1 cellular context compared by ENCODE assay signal in the genomic region with DNA sequence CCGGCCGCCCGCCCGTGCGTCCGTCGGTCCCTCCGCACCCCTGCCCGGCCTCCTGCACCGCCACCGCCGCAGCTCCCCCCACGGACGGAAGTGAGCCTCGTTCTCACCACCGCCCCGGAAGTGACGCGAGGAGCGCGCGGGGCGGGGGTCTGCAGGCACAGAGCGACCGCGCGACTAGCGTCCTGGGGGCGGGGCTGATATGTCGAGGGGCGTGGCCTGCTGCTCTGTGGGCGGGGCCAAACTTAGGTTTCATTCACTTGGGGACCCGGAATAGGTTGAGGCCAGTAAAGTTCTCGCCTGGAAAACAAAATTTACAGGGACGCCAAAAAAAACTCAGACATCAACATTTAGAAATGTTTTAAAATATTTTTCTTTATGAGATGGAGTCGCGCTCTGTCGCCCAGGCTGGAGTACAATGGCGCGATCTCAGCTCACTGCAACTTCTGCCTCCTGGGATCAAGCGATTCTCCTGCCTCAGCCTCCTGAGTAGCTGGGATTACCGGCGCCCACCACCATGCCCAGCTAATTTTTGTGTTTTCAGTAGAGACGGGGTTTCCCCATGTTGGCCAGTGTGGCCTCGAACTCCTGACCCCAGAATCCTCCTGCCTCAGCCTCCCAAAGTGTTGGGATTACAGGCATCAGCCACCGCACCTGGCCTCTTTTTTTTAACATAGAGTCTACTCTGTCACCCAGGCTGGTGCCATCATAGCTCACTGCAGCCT.
TF ChIP-seq lines count a peak whose summit lies in the region.
"Not testable (repeated sequence)": the region's sequence is repeated elsewhere in the genome, so short reads cannot be mapped to it uniquely, and the experiment has no call there.

Gene ABHD17A, minus strand, starts transcription at position 99 of the 722 bp plus-strand sequence. CDS start 3,930 bp downstream, outside the sequence.

TF ChIP-seq in HepG2, 621 proteins besides CTCF, POLR2A, EP300 and RAD21 (continued from another document and continues in another):
- TF ChIP-seq, protein P1, sequence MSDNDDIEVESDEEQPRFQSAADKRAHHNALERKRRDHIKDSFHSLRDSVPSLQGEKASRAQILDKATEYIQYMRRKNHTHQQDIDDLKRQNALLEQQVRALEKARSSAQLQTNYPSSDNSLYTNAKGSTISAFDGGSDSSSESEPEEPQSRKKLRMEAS (IDR thresholded peaks at IDR 0.05), result 0 out of 2 replicates have a peak, but pooled peaks have one; percentile 19
- TF ChIP-seq IRF9 (CRISPR knock-in tag; IDR thresholded peaks at IDR 0.05; ENCODE audit: borderline replicate concordance), result 0 out of 2 replicates have a peak, but pooled peaks have one; percentile 7
- TF ChIP-seq ZBTB40 (IDR thresholded peaks at IDR 0.05), result peak; percentile 58
- not testable (repeated sequence) for TF ChIP-seq ZBTB40 (CRISPR knock-in tag; IDR thresholded peaks at IDR 0.05); NONO (IDR thresholded peaks at IDR 0.05)
- 0 out of 2 replicates have a peak, but pooled peaks have one; percentile 42 for TF ChIP-seq ZNF639 (CRISPR knock-in tag; conservative IDR thresholded peaks at IDR 0.05)
- TF ChIP-seq NR2C2 (CRISPR knock-in tag; IDR thresholded peaks at IDR 0.05; ENCODE audit: borderline replicate concordance), result peak; percentile 52
- peak; percentile 47; the same call in 1 of the 2 replicates for TF ChIP-seq MIER3 (CRISPR knock-in tag; IDR thresholded peaks at IDR 0.05; ENCODE audit: borderline replicate concordance)
- TF ChIP-seq FOXA3 (CRISPR knock-in tag; IDR thresholded peaks at IDR 0.05), result 0 out of 2 replicates have a peak, but pooled peaks have one; percentile 22
- TF ChIP-seq CBFB (CRISPR knock-in tag; IDR thresholded peaks at IDR 0.05), result 0 out of 2 replicates have a peak, but pooled peaks have one; percentile 12
- peak; percentile 48; the same call in 1 of the 2 replicates for TF ChIP-seq ZNF574 (CRISPR knock-in tag; IDR thresholded peaks at IDR 0.05)
- 0 out of 2 replicates have a peak, but pooled peaks have one; percentile 34 for TF ChIP-seq ZNF567 (CRISPR knock-in tag; IDR thresholded peaks at IDR 0.05; ENCODE audit: borderline replicate concordance)
- peak; percentile 58 for TF ChIP-seq ZFP91 (CRISPR knock-in tag; IDR thresholded peaks at IDR 0.05; ENCODE audit: borderline replicate concordance)
- TF ChIP-seq POGK (CRISPR knock-in tag; conservative IDR thresholded peaks at IDR 0.05), result 0 out of 2 replicates have a peak, but pooled peaks have one; percentile 31
- peak; percentile 37; the same call in 1 of the 2 replicates for TF ChIP-seq MNT (IDR thresholded peaks at IDR 0.05)
- peak; percentile 9; the same call in 1 of the 2 replicates for TF ChIP-seq FOSL2 (CRISPR knock-in tag; IDR thresholded peaks at IDR 0.05)
- peak; percentile 76; the same call in 1 of the 2 replicates for TF ChIP-seq ATF1 (CRISPR knock-in tag; IDR thresholded peaks at IDR 0.05)
- TF ChIP-seq SP4 (CRISPR knock-in tag; IDR thresholded peaks at IDR 0.05), result peak; percentile 91
- TF ChIP-seq NONO (CRISPR knock-in tag; conservative IDR thresholded peaks at IDR 0.05), result peak; percentile 72
- TF ChIP-seq, protein P2, sequence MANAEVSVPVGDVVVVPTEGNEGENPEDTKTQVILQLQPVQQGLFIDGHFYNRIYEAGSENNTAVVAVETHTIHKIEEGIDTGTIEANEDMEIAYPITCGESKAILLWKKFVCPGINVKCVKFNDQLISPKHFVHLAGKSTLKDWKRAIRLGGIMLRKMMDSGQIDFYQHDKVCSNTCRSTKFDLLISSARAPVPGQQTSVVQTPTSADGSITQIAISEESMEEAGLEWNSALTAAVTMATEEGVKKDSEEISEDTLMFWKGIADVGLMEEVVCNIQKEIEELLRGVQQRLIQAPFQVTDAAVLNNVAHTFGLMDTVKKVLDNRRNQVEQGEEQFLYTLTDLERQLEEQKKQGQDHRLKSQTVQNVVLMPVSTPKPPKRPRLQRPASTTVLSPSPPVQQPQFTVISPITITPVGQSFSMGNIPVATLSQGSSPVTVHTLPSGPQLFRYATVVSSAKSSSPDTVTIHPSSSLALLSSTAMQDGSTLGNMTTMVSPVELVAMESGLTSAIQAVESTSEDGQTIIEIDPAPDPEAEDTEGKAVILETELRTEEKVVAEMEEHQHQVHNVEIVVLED (CRISPR knock-in tag; IDR thresholded peaks at IDR 0.05; ENCODE audit: borderline replicate concordance), result peak; percentile 83; the same call in 1 of the 2 replicates
- peak; percentile 95 for TF ChIP-seq ZSCAN25 (CRISPR knock-in tag; IDR thresholded peaks at IDR 0.05)
- peak; percentile 72 for TF ChIP-seq ZFX (CRISPR knock-in tag; IDR thresholded peaks at IDR 0.05; ENCODE audit: low read depth)
- peak; percentile 91 for TF ChIP-seq CREB1 (IDR thresholded peaks at IDR 0.05)
- TF ChIP-seq CREB1 (CRISPR knock-in tag; IDR thresholded peaks at IDR 0.05), result peak; percentile 94
- peak; percentile 24 for TF ChIP-seq SALL1 (CRISPR knock-in tag; IDR thresholded peaks at IDR 0.05)
- TF ChIP-seq CHCHD3 (CRISPR knock-in tag; IDR thresholded peaks at IDR 0.05), result 0 out of 2 replicates have a peak, but pooled peaks have one; percentile 8
- TF ChIP-seq HNRNPLL (IDR thresholded peaks at IDR 0.05; ENCODE audit: low read depth, low read length, poor library complexity, severe bottlenecking), result peak; percentile 65
- peak; percentile 57 for TF ChIP-seq ETV5 (CRISPR knock-in tag; IDR thresholded peaks at IDR 0.05; ENCODE audit: borderline replicate concordance)
